In the genomic region with DNA sequence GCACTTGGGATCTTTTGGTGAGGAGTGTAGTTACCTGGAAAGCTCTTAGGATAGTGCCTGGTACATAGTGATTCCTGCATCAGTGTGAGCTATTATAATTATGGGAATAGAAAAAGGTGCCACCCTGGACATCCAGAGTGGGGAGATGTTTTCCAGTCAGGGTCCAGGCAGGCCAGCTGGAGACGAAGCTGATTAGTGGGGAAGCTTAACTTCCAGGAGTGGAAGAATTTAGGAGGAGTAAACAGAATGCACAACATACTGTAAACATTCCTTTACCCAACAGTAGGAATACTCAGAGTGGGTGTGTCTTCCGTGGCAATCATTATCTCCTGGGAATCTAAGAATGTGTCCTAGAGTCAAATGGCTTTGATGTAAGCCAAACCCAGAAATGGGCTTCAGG, we compare ENCODE assay signal across 3 cellular contexts. TPM values are rescaled to one million over a fixed set of nuclear protein-coding genes. Genes with fewer than 3 reads are reported as not detected.
"Had no signal": no experiment of that assay in that cellular context is flagged by ENCODE, and none has a peak within 500 bp of the region (broad histone marks: within the 10 kb centered on the region; RNA-seq: fewer than 3 reads in every experiment).

No MANE protein-coding gene starts in this region.

RNA-seq across cellular contexts. Expression of gene PSG11, which starts 23.3 kb away (rescaled TPM):
- total RNA-seq: LHCN-M2, MCF 10A, OCI-LY7 had no signal
